In genomic region chr21:37220981-37221664, GRCh38 we compare ENCODE assay signal across 1 cellular context.
TF ChIP-seq lines count a peak whose summit lies in the region.

No MANE protein-coding gene starts in this region.

TF ChIP-seq in HepG2, 621 proteins besides CTCF, POLR2A, EP300 and RAD21 (continued from another document and continues in another):
- TF ChIP-seq, protein P1, sequence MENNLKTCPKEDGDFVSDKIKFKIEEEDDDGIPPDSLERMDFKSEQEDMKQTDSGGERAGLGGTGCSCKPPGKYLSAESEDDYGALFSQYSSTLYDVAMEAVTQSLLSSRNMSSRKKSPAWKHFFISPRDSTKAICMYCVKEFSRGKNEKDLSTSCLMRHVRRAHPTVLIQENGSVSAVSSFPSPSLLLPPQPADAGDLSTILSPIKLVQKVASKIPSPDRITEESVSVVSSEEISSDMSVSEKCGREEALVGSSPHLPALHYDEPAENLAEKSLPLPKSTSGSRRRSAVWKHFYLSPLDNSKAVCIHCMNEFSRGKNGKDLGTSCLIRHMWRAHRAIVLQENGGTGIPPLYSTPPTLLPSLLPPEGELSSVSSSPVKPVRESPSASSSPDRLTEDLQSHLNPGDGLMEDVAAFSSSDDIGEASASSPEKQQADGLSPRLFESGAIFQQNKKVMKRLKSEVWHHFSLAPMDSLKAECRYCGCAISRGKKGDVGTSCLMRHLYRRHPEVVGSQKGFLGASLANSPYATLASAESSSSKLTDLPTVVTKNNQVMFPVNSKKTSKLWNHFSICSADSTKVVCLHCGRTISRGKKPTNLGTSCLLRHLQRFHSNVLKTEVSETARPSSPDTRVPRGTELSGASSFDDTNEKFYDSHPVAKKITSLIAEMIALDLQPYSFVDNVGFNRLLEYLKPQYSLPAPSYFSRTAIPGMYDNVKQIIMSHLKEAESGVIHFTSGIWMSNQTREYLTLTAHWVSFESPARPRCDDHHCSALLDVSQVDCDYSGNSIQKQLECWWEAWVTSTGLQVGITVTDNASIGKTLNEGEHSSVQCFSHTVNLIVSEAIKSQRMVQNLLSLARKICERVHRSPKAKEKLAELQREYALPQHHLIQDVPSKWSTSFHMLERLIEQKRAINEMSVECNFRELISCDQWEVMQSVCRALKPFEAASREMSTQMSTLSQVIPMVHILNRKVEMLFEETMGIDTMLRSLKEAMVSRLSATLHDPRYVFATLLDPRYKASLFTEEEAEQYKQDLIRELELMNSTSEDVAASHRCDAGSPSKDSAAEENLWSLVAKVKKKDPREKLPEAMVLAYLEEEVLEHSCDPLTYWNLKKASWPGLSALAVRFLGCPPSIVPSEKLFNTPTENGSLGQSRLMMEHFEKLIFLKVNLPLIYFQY (CRISPR knock-in tag; IDR thresholded peaks at IDR 0.05; ENCODE audit: borderline replicate concordance): no peak
- TF ChIP-seq XBP1 (CRISPR knock-in tag; IDR thresholded peaks at IDR 0.05) (0 out of 2 replicates have a peak, but pooled peaks have one; percentile 28), ZNF660 (CRISPR knock-in tag; IDR thresholded peaks at IDR 0.05; ENCODE audit: borderline replicate concordance, low read depth) (no peak), ZNF317 (CRISPR knock-in tag; IDR thresholded peaks at IDR 0.05) (peak; percentile 80; the same call in 1 of the 2 replicates), CCDC6 (CRISPR knock-in tag; IDR thresholded peaks at IDR 0.05) (peak; percentile 39; the same call in 1 of the 2 replicates), THAP9 (CRISPR knock-in tag; IDR thresholded peaks at IDR 0.05; ENCODE audit: borderline replicate concordance) (peak; percentile 66; the same call in 1 of the 2 replicates), ATF7-NPFF (CRISPR knock-in tag; IDR thresholded peaks at IDR 0.05; ENCODE audit: low read depth) (no peak), FOXP1 (IDR thresholded peaks at IDR 0.05) (no peak), FOXP1 (CRISPR knock-in tag; IDR thresholded peaks at IDR 0.05) (0 out of 2 replicates have a peak, but pooled peaks have one; percentile 16), HINFP (CRISPR knock-in tag; IDR thresholded peaks at IDR 0.05; ENCODE audit: low read depth) (peak; percentile 89), SNAPC2 (CRISPR knock-in tag; IDR thresholded peaks at IDR 0.05) (no peak), NR2C2 (CRISPR knock-in tag; IDR thresholded peaks at IDR 0.05; ENCODE audit: borderline replicate concordance) (peak; percentile 73), ZNF24 (IDR thresholded peaks at IDR 0.05) (no peak), ZNF44 (CRISPR knock-in tag; IDR thresholded peaks at IDR 0.05) (peak; percentile 82), ZC3H13 (CRISPR knock-in tag; IDR thresholded peaks at IDR 0.05) (peak; percentile 90), SAFB2 (CRISPR knock-in tag; IDR thresholded peaks at IDR 0.05; ENCODE audit: borderline replicate concordance, low read depth) (peak; percentile 87), NKX3-1 (CRISPR knock-in tag; IDR thresholded peaks at IDR 0.05) (no peak; the same call in 1 of the 2 replicates), PCBP1 (IDR thresholded peaks at IDR 0.05; ENCODE audit: borderline replicate concordance, low read depth, low read length) (0 out of 2 replicates have a peak, but pooled peaks have one; percentile 40), ZNF792 (CRISPR knock-in tag; IDR thresholded peaks at IDR 0.05) (peak; percentile 77; the same call in 1 of the 2 replicates), MYNN (CRISPR knock-in tag; IDR thresholded peaks at IDR 0.05; ENCODE audit: low read depth) (no peak), ZNF646 (CRISPR knock-in tag; IDR thresholded peaks at IDR 0.05) (no peak), ZNF577 (CRISPR knock-in tag; IDR thresholded peaks at IDR 0.05; ENCODE audit: borderline replicate concordance, low read depth) (no peak), ZNF275 (CRISPR knock-in tag; IDR thresholded peaks at IDR 0.05; ENCODE audit: borderline replicate concordance) (0 out of 2 replicates have a peak, but pooled peaks have one; percentile 80), ZNF670 (CRISPR knock-in tag; IDR thresholded peaks at IDR 0.05; ENCODE audit: borderline replicate concordance) (no peak; the same call in 1 of the 2 replicates), ZNF567 (CRISPR knock-in tag; IDR thresholded peaks at IDR 0.05; ENCODE audit: borderline replicate concordance) (no peak), FOXA3 (CRISPR knock-in tag; IDR thresholded peaks at IDR 0.05) (0 out of 2 replicates have a peak, but pooled peaks have one; percentile 43), ZNF207 (IDR thresholded peaks at IDR 0.05; ENCODE audit: borderline replicate concordance) (0 out of 2 replicates have a peak, but pooled peaks have one; percentile 72), MYC (CRISPR knock-in tag; IDR thresholded peaks at IDR 0.05; ENCODE audit: borderline replicate concordance) (peak; percentile 92), ZNF234 (CRISPR knock-in tag; conservative IDR thresholded peaks at IDR 0.05) (no peak), ARNT (IDR thresholded peaks at IDR 0.05) (no peak), MTF1 (CRISPR knock-in tag; IDR thresholded peaks at IDR 0.05) (0 out of 2 replicates have a peak, but pooled peaks have one; percentile 47)
- TF ChIP-seq, protein P2, sequence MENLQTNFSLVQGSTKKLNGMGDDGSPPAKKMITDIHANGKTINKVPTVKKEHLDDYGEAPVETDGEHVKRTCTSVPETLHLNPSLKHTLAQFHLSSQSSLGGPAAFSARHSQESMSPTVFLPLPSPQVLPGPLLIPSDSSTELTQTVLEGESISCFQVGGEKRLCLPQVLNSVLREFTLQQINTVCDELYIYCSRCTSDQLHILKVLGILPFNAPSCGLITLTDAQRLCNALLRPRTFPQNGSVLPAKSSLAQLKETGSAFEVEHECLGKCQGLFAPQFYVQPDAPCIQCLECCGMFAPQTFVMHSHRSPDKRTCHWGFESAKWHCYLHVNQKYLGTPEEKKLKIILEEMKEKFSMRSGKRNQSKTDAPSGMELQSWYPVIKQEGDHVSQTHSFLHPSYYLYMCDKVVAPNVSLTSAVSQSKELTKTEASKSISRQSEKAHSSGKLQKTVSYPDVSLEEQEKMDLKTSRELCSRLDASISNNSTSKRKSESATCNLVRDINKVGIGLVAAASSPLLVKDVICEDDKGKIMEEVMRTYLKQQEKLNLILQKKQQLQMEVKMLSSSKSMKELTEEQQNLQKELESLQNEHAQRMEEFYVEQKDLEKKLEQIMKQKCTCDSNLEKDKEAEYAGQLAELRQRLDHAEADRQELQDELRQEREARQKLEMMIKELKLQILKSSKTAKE (CRISPR knock-in tag; IDR thresholded peaks at IDR 0.05; ENCODE audit: borderline replicate concordance): no peak
- TF ChIP-seq, protein P3, sequence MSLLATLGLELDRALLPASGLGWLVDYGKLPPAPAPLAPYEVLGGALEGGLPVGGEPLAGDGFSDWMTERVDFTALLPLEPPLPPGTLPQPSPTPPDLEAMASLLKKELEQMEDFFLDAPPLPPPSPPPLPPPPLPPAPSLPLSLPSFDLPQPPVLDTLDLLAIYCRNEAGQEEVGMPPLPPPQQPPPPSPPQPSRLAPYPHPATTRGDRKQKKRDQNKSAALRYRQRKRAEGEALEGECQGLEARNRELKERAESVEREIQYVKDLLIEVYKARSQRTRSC (CRISPR knock-in tag; IDR thresholded peaks at IDR 0.05; ENCODE audit: low read depth): peak; percentile 79; the same call in 1 of the 2 replicates
- TF ChIP-seq, protein P4, sequence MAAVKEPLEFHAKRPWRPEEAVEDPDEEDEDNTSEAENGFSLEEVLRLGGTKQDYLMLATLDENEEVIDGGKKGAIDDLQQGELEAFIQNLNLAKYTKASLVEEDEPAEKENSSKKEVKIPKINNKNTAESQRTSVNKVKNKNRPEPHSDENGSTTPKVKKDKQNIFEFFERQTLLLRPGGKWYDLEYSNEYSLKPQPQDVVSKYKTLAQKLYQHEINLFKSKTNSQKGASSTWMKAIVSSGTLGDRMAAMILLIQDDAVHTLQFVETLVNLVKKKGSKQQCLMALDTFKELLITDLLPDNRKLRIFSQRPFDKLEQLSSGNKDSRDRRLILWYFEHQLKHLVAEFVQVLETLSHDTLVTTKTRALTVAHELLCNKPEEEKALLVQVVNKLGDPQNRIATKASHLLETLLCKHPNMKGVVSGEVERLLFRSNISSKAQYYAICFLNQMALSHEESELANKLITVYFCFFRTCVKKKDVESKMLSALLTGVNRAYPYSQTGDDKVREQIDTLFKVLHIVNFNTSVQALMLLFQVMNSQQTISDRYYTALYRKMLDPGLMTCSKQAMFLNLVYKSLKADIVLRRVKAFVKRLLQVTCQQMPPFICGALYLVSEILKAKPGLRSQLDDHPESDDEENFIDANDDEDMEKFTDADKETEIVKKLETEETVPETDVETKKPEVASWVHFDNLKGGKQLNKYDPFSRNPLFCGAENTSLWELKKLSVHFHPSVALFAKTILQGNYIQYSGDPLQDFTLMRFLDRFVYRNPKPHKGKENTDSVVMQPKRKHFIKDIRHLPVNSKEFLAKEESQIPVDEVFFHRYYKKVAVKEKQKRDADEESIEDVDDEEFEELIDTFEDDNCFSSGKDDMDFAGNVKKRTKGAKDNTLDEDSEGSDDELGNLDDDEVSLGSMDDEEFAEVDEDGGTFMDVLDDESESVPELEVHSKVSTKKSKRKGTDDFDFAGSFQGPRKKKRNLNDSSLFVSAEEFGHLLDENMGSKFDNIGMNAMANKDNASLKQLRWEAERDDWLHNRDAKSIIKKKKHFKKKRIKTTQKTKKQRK (IDR thresholded peaks at IDR 0.05; ENCODE audit: low read length): no peak
